Comparison of ENCODE assay signal across 14 cellular contexts in the genomic region with DNA sequence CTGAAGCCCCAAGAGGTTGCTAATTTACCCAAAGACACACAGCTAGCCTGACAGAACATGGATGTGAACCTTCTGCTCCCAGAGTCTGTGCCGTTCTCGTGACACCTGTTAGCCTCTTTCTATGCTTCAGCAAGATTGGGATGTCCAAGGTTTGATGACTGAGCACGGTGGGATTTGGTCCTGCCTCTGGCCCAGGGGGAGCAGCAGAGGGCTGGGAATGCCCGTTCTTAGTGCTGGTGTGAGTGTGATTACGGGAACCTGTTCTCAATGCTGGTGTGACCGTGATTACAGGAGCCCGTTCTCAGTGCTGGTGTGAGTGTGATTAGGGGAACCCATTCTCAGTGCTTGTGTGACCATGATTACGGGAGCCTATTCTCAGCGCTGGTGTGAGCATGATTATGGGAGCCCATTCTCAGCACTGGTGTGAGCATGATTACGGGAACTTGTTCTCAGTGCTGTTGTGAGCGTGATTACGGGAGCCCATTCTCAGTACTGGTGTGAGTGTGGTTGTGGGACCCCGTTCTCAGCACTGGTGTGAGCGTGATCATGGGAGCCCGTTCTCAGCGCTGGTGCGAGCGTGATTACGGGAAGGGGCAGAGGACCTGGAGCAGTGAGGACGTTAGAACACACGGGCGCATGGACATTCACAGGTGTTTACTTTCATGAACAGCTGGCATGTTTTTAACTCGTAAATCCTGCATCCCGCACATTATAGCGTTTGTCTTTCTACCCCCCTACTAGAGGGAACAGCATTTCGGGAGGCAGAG.
DNase-seq lines count a peak whose midpoint lies in the region; ATAC-seq and TF ChIP-seq lines count a peak whose summit lies in the region.
"Had no signal": no experiment of that assay in that cellular context is flagged by ENCODE, and none has a peak within 500 bp of the region (broad histone marks: within the 10 kb centered on the region; RNA-seq: fewer than 3 reads in every experiment).

No MANE protein-coding gene starts in this region.

- no peak overlapping the region for H3K27ac Mint-ChIP-seq in activated naive CD8-positive, alpha-beta T cell treated with anti-CD3 and anti-CD28 coated beads for 36 hours
- no peak overlapping the region for H3K27ac Mint-ChIP-seq in T-cell
- H3K27ac Mint-ChIP-seq: CD8-positive, alpha-beta memory T cell; IgD-negative memory B cell had no signal

- ATAC-seq in GM21390 (IDR thresholded peaks at IDR 0.05; ENCODE audit: unreplicated experiment) (no peak), T-cell (replicated peaks in 1 of 4) (no peak)

- H3K79me1 ChIP-seq in trophoblast cell (ENCODE audit: low read length): no peaks in the 10 kb centered on the region

- H3K9ac ChIP-seq in trophoblast cell (ENCODE audit: low read length): no peak overlapping the region
- H3K9ac ChIP-seq: BLaER1 had no signal

- H3K36me3 ChIP-seq in trophoblast cell (ENCODE audit: control insufficient read depth in 1 of 2, insufficient read depth in 2 of 2, low read length in 2 of 2): no peaks in the 10 kb centered on the region
- H3K36me3 ChIP-seq: BLaER1 had no signal

- no CpG with 5 or more reads among the region's 26 CpGs for WGBS in trophoblast cell (ENCODE audit: extremely low coverage, insufficient coverage, insufficient read length)

- no peak overlapping the region for H3K27ac ChIP-seq in trophoblast cell (ENCODE audit: low read depth, low read length)
- H3K27ac ChIP-seq: BLaER1, RWPE1 had no signal

- no peak overlapping the region for H4K91ac ChIP-seq in trophoblast cell (ENCODE audit: low read depth, low read length)

- H3K4me2 ChIP-seq in trophoblast cell (ENCODE audit: low read length): no peak overlapping the region
- H3K4me2 ChIP-seq: BLaER1 had no signal

- H2AK5ac ChIP-seq in trophoblast cell (ENCODE audit: low read length): no peak overlapping the region

- no peak overlapping the region for H2BK120ac ChIP-seq in trophoblast cell (ENCODE audit: insufficient read depth, low read length, poor library complexity)

- H3K9me3 Mint-ChIP-seq in activated naive CD8-positive, alpha-beta T cell treated with anti-CD3 and anti-CD28 coated beads for 36 hours: no peaks in the 10 kb centered on the region
- no peaks in the 10 kb centered on the region for H3K9me3 Mint-ChIP-seq in T-cell
- H3K9me3 Mint-ChIP-seq: CD8-positive, alpha-beta memory T cell; IgD-negative memory B cell had no signal

- H3K27me3 ChIP-seq in trophoblast cell (ENCODE audit: insufficient read depth, low read length): no peaks in the 10 kb centered on the region
- H3K27me3 ChIP-seq: BLaER1 had no signal

- H4K12ac ChIP-seq in trophoblast cell (ENCODE audit: low read depth, low read length): no peak overlapping the region

- no peak overlapping the region for H3K14ac ChIP-seq in trophoblast cell (ENCODE audit: low read length)

- H3K4me3 ChIP-seq in LNCaP clone FGC (ENCODE audit: low read depth, low read length) (peak overlapping the region; percentile 19; the same call in 1 of the 2 replicates), trophoblast cell (ENCODE audit: low read depth, low read length) (no peak overlapping the region)
- H3K4me3 ChIP-seq: BLaER1 had no signal

- TF ChIP-seq CTCF in LNCaP clone FGC (IDR thresholded peaks at IDR 0.05; ENCODE audit: control insufficient read depth, extremely low read depth, insufficient read depth): no peak

- H3K4me1 ChIP-seq in trophoblast cell (ENCODE audit: control insufficient read depth in 1 of 2, insufficient read depth in 2 of 2, low read length in 2 of 2): no peaks in the 10 kb centered on the region

- CTCF ChIA-PET in T-cell (lab: Charles Lee): no interaction called here

- H3K79me2 ChIP-seq in trophoblast cell (ENCODE audit: control insufficient read depth, insufficient read depth, low read length, poor library complexity): no peaks in the 10 kb centered on the region

- no peak overlapping the region for H3K18ac ChIP-seq in trophoblast cell (ENCODE audit: low read length)

- DNase-seq in LNCaP clone FGC (ENCODE audit: low read depth): no peak
- peak; percentile 17 for DNase-seq in activated CD8-positive, alpha-beta memory T cell treated with anti-CD3 and anti-CD28 coated beads, Interleukin-2, amount 50 U/mL, for 48 hours
- DNase-seq in left kidney (ENCODE audit: low read depth, low spot score): peak; percentile 50
- DNase-seq in trophoblast cell: no peak
- no peak for DNase-seq in activated naive CD8-positive, alpha-beta T cell treated with anti-CD3 and anti-CD28 coated beads for 36 hours
- DNase-seq in ACHN: no peak
- DNase-seq in T-cell: no peak
- DNase-seq: CD8-positive, alpha-beta memory T cell; GF-D8; NCI-H1930 had no signal

- no peaks in the 10 kb centered on the region for H3K36me3 Mint-ChIP-seq in activated naive CD8-positive, alpha-beta T cell treated with anti-CD3 and anti-CD28 coated beads for 36 hours
- no peaks in the 10 kb centered on the region for H3K36me3 Mint-ChIP-seq in T-cell
- H3K36me3 Mint-ChIP-seq: CD8-positive, alpha-beta memory T cell; IgD-negative memory B cell had no signal

- no peak overlapping the region for H4K8ac ChIP-seq in trophoblast cell (ENCODE audit: low read depth, low read length)

- H2AFZ ChIP-seq in trophoblast cell (ENCODE audit: insufficient read depth, low read length, poor library complexity): no peak overlapping the region

- H3K4me3 Mint-ChIP-seq in activated naive CD8-positive, alpha-beta T cell treated with anti-CD3 and anti-CD28 coated beads for 36 hours: no peak overlapping the region
- no peak overlapping the region for H3K4me3 Mint-ChIP-seq in T-cell
- H3K4me3 Mint-ChIP-seq: CD8-positive, alpha-beta memory T cell; IgD-negative memory B cell had no signal

- H3K23ac ChIP-seq in trophoblast cell (ENCODE audit: low read length): peak overlapping the region; percentile 99

- POLR2A ChIA-PET in T-cell (lab: Charles Lee): no interaction called here

- no peak overlapping the region for H3K4ac ChIP-seq in trophoblast cell (ENCODE audit: low read depth, low read length)

- peaks cover 40% of the 10 kb centered on the region for H3K27me3 Mint-ChIP-seq in activated naive CD8-positive, alpha-beta T cell treated with anti-CD3 and anti-CD28 coated beads for 36 hours
- peaks cover 27 to 30% of the 10 kb centered on the region in 2 donors for H3K27me3 Mint-ChIP-seq in T-cell

- no peak overlapping the region for H2BK5ac ChIP-seq in trophoblast cell (ENCODE audit: low read depth, low read length, poor library complexity)

- peaks cover 4% of the 10 kb centered on the region for H3K4me1 Mint-ChIP-seq in activated naive CD8-positive, alpha-beta T cell treated with anti-CD3 and anti-CD28 coated beads for 36 hours
- no peaks in the 10 kb centered on the region for H3K4me1 Mint-ChIP-seq in T-cell
- H3K4me1 Mint-ChIP-seq: CD8-positive, alpha-beta memory T cell; IgD-negative memory B cell had no signal

- H2BK12ac ChIP-seq in trophoblast cell (ENCODE audit: low read length): no peak overlapping the region

- in situ Hi-C loops in ACHN (cut with HindIII; ENCODE audit: low pct_ligation_motif_present, low pct_unique_long_range_greater_than_20kb, low sequenced_read_pairs): no loop called here

- H3K9me3 ChIP-seq in trophoblast cell (ENCODE audit: insufficient read depth, low read depth, low read length): peaks cover 6% of the 10 kb centered on the region

Comparison
In these comparisons a context has a peak if more than half of its experiments do, and no peak if none do; other contexts are left out.
1. DNase-seq: peak in activated CD8-positive, alpha-beta memory T cell treated with anti-CD3 and anti-CD28 coated beads, Interleukin-2, amount 50 U/mL, for 48 hours (single experiment) and left kidney (single experiment); none in LNCaP clone FGC (single experiment), trophoblast cell (0 of 2), activated naive CD8-positive, alpha-beta T cell treated with anti-CD3 and anti-CD28 coated beads for 36 hours (single experiment), ACHN (single experiment) and T-cell (0 of 34).